ENCODE assay signal across 19 cellular contexts in genomic region chr7:29122750-29123149, GRCh38. TPM values are rescaled to one million over a fixed set of nuclear protein-coding genes. Genes with fewer than 3 reads are reported as not detected.
"Had no signal": no experiment of that assay in that cellular context is flagged by ENCODE, and none has a peak within 500 bp of the region (broad histone marks: within the 10 kb centered on the region; RNA-seq: fewer than 3 reads in every experiment).

No MANE protein-coding gene starts in this region.

- H3K27me3 ChIP-seq: MG63 had no signal

- H3K36me3 ChIP-seq: MG63 had no signal

- H3K9me3 ChIP-seq: MG63, SK-N-SH had no signal

- DNase-seq: IMR-90, Karpas-422, KG1, MG63, NCI-H1092, NCI-H1417 treated with DMSO at 0.1 percent for 48 hours, NCI-H146, NCI-H1694 treated with DMSO at 0.1 percent for 48 hours, NCI-H1930, NCI-H2081, NCI-H2107, NCI-H2227 treated with DMSO at 0.1 percent for 48 hours, NCI-H524, Right ventricle myocardium superior, RPMI8226, SIG-M5, SK-N-SH, SW 1271 had no signal

- ATAC-seq: HepG2 had no signal

- H3K4me3 ChIP-seq: MG63 had no signal

RNA-seq across cellular contexts. Expression of gene CPVL, which starts 23.6 kb away (rescaled TPM):
- total RNA-seq: IMR-90 had no signal
